In the genomic region with DNA sequence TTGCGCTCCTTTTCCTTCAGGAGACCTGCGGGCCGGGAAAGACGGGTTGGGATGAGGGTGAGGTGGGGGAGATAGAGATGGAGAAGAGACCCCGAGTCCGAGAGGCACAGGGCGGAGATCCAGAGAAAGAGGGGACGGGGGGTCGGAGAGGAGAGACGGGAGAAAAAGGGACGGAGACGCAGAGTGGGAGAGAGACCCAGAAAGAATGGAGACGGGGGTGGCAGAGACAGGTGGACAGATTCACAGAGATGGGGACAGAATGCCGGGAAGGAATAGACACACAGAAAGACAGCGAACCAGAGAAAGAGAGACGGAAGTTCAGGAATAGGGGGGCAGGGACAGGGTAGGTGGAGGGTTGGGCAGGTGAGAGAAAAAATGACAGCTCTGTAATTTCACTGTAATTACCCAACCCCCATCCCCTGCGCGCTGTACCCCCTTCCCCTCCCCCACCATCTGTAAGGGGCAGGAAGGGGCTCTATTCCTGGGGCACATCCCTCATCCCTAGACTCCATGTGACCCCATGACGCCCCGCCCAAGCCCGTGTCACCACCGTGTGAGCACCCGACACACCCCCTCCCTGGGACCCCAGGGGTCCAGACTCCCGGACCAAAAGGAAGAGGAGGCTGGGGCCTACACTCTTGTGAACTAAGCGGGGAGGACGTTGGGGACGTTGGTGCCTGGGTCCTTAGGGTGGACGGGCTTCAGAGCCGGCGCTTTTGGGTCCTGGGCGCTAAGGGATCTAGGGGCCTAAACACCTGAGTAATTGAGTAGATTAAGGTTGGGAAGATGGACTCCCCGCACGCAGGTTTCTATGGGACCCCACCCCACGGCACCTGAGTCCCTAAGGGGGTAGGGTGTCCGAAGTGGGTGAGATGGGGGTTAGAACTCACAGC, we compare ENCODE assay signal across 8 cellular contexts. TPM values are rescaled to one million over a fixed set of nuclear protein-coding genes. Genes with fewer than 3 reads are reported as not detected.
DNase-seq lines count a peak whose midpoint lies in the region; ATAC-seq lines count a peak whose summit lies in the region.

No MANE protein-coding gene starts in this region.

- H3K27ac ChIP-seq in cingulate gyrus (ENCODE audit: low read depth, low read length): peak overlapping the region; percentile 97

- no peak for ATAC-seq in HG02642 (IDR thresholded peaks at IDR 0.05; ENCODE audit: poor library complexity, unreplicated experiment)

- H3K4me1 ChIP-seq in mucosa of stomach (ENCODE audit: control insufficient read depth, insufficient read depth, low read length): peaks cover 51% of the 10 kb centered on the region

- H3K36me3 ChIP-seq in mucosa of stomach (ENCODE audit: control insufficient read depth, insufficient read depth, low read length): peaks cover 3% of the 10 kb centered on the region

- peak overlapping the region; percentile 80 for H3K9ac ChIP-seq in mucosa of stomach (ENCODE audit: low read length)

- H3K27me3 ChIP-seq in mucosa of stomach (ENCODE audit: control insufficient read depth, insufficient read depth, low read length): no peaks in the 10 kb centered on the region

- peak overlapping the region; percentile 44 for H3K4me3 ChIP-seq in mucosa of stomach (ENCODE audit: low read length)

- no peaks in the 10 kb centered on the region for H3K9me3 ChIP-seq in mucosa of stomach (ENCODE audit: control insufficient read depth, low read length)

- peak; percentile 71 for DNase-seq in DMS 273 (lab: John Stamatoyannopoulos, UW; ENCODE audit: unreplicated experiment)
- DNase-seq in DMS 273 treated with DMSO at 0.1 percent for 48 hours (lab: John Stamatoyannopoulos, UW): no peak
- peak; percentile 62 for DNase-seq in NCI-H2171 treated with DMSO at 0.1 percent for 48 hours (lab: John Stamatoyannopoulos, UW)
- no peak for DNase-seq in HCEC 1CT
- no peak for DNase-seq in SK-N-DZ (ENCODE audit: low spot score)

RNA-seq across cellular contexts. Expression of gene DBP, which starts 1.0 kb away (rescaled TPM):
- polyA plus RNA-seq in SK-N-DZ (2014; cell fraction: cytosol; rRNA removed): 13.1 and 18.3 TPM in 2 replicates
- 7.2 and 8.8 TPM in 2 replicates for polyA plus RNA-seq in SK-N-DZ (2014; cell fraction: nucleus; rRNA removed)

RNA-seq across cellular contexts. Expression of gene CA11, which starts 9.8 kb away (rescaled TPM):
- 8.2 and 8.8 TPM in 2 replicates for polyA plus RNA-seq in SK-N-DZ (2014; cell fraction: cytosol; rRNA removed)
- polyA plus RNA-seq in SK-N-DZ (2014; cell fraction: nucleus; rRNA removed): 2.6 and 3.0 TPM in 2 replicates

RNA-seq across cellular contexts. Expression of gene SPHK2, which starts 16.9 kb away (rescaled TPM):
- polyA plus RNA-seq in SK-N-DZ (2014; cell fraction: cytosol; rRNA removed): 10.2 and 16.4 TPM in 2 replicates
- polyA plus RNA-seq in SK-N-DZ (2014; cell fraction: nucleus; rRNA removed): 15.7 and 17.2 TPM in 2 replicates

RNA-seq across cellular contexts. Expression of gene RPL18, which starts 17.2 kb away (rescaled TPM):
- polyA plus RNA-seq in SK-N-DZ (2014; cell fraction: cytosol; rRNA removed): 2,124 and 2,804 TPM in 2 replicates
- 1,314 and 1,437 TPM in 2 replicates for polyA plus RNA-seq in SK-N-DZ (2014; cell fraction: nucleus; rRNA removed)

RNA-seq across cellular contexts. Expression of gene FAM83E, which starts 21.3 kb away (rescaled TPM):
- 0.27 and 1.0 TPM in 2 replicates for polyA plus RNA-seq in SK-N-DZ (2014; cell fraction: cytosol; rRNA removed)
- 2.0 and 2.1 TPM in 2 replicates for polyA plus RNA-seq in SK-N-DZ (2014; cell fraction: nucleus; rRNA removed)

Comparison
In these comparisons a context has a peak if more than half of its experiments do, and no peak if none do; other contexts are left out.
1. DNase-seq: peak in DMS 273 (single experiment) and NCI-H2171 treated with DMSO at 0.1 percent for 48 hours (single experiment); none in DMS 273 treated with DMSO at 0.1 percent for 48 hours (single experiment), HCEC 1CT (single experiment) and SK-N-DZ (single experiment).